ENCODE assay signal across 20 cellular contexts in the genomic region with DNA sequence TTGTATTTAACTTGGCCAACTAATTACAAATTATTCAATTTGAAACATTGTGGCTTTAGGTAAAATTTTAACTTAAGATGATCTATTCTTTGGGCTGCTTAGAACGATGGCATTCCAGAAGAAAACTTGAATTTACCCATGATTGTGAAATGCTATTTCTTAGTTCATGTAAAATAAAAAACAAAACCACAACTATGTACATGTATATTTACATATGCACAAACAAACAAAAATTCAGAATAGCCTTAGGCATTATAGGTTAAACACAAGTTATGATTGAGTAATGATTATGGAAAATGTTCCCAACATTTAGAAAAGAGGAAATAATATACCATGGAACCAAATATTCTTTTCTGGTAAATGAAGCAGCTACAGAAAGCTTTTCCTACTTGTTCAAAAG. TPM values are rescaled to one million over a fixed set of nuclear protein-coding genes. Genes with fewer than 3 reads are reported as not detected.
DNase-seq lines count a peak whose midpoint lies in the region; ATAC-seq and TF ChIP-seq lines count a peak whose summit lies in the region.
"Had no signal": no experiment of that assay in that cellular context is flagged by ENCODE, and none has a peak within 500 bp of the region (broad histone marks: within the 10 kb centered on the region; RNA-seq: fewer than 3 reads in every experiment).

No MANE protein-coding gene starts in this region.

- no peaks in the 10 kb centered on the region for H3K9me2 ChIP-seq in PC-9 (ENCODE audit: insufficient read depth)

- POLR2A ChIA-PET in PC-9 (lab: Charles Lee; ENCODE audit: unreplicated experiment) = no interaction called here

- no peaks in the 10 kb centered on the region for H3K27me3 ChIP-seq in PC-9 (ENCODE audit: insufficient read depth, low read depth)
- H3K27me3 ChIP-seq in neutrophil = no peaks in the 10 kb centered on the region
- H3K27me3 ChIP-seq: BE2C had no signal

- CTCF ChIA-PET in PC-9 (lab: Charles Lee) = interaction anchor here (0.6 kb wide), 1 partner anchor 1296 kb away, joined by 3 read pairs; no protein-coding TSS in a partner anchor

- no peaks in the 10 kb centered on the region for H3K9me3 ChIP-seq in PC-9 (ENCODE audit: insufficient read depth, low read depth)
- no peaks in the 10 kb centered on the region for H3K9me3 ChIP-seq in neutrophil
- H3K9me3 ChIP-seq: BE2C had no signal

- no peak overlapping the region for H2AFZ ChIP-seq in PC-9

- ATAC-seq in GM21526 (IDR thresholded peaks at IDR 0.05; ENCODE audit: low FRiP score, unreplicated experiment) (no peak), HG03469 (IDR thresholded peaks at IDR 0.05; ENCODE audit: unreplicated experiment) (no peak)
- ATAC-seq: HepG2 had no signal

- H3K27ac ChIP-seq in PC-9 (no peak overlapping the region), neutrophil (peak overlapping the region; percentile 100)

- 0 out of 2 replicates have a peak overlapping the region, but pooled peaks have one; percentile 15 for H3K4me2 ChIP-seq in PC-9

- 0 out of 2 replicates have a peak, but pooled peaks cover 4% of the 10 kb centered on the region for H3F3A ChIP-seq in PC-9 (ENCODE audit: insufficient read depth, low read depth)

- H3K4me3 ChIP-seq in PC-9 (no peak overlapping the region), neutrophil (ENCODE audit: low read depth in 1 of 2, low read length in 1 of 2) (no peak overlapping the region)

- intact Hi-C loops in PC-9 (cut with micrococcal nuclease; ENCODE audit: unreplicated experiment) = no loop called here

- DNase-seq in HCEC 1CT (peak; percentile 8), PC-9 (peak in 1 of 2 experiments; percentile 74), fibroblast of gingiva (ENCODE audit: low read depth) (peak; percentile 72), T-helper 9 cell (no peak), DMS53 treated with DMSO at 0.1 percent for 48 hours (lab: John Stamatoyannopoulos, UW; ENCODE audit: unreplicated experiment) (no peak)
- DNase-seq: ACHN; BE2C; C1 segment of cervical spinal cord; CD4-positive, CD25-positive, alpha-beta regulatory T cell; CD8-positive, alpha-beta memory T cell; COR-L47; DMS 273 treated with DMSO at 0.1 percent for 48 hours; DMS53; GDM1; H9; KG1 had no signal

- TF ChIP-seq CTCF in PC-9 (conservative IDR thresholded peaks at IDR 0.05) (no peak), neutrophil (IDR thresholded peaks at IDR 0.05) (no peak)

- H3K79me2 ChIP-seq in PC-9 (ENCODE audit: low read depth) = peaks cover 12% of the 10 kb centered on the region

- H3K4me1 ChIP-seq in PC-9 (replicated peaks; ENCODE audit: insufficient read depth) (peaks cover 24% of the 10 kb centered on the region), neutrophil (ENCODE audit: control insufficient read depth in 1 of 2, insufficient read depth in 1 of 2, low read depth in 1 of 2, low read length in 1 of 2) (peaks cover 77% of the 10 kb centered on the region in 2 experiments)
- H3K4me1 ChIP-seq: BE2C had no signal

- peaks cover 5% of the 10 kb centered on the region; the same call in 1 of the 2 replicates for H4K20me1 ChIP-seq in PC-9 (ENCODE audit: insufficient read depth)

- BruUV-seq in PC-9 (replicated peaks; lab: Mats Ljungman, UMichigan) = no TSS peak

- H3K36me3 ChIP-seq in PC-9 (ENCODE audit: low read depth) (no peaks in the 10 kb centered on the region), neutrophil (no peaks in the 10 kb centered on the region)
- H3K36me3 ChIP-seq: BE2C had no signal

RNA-seq across cellular contexts. Expression of a gene that starts 3.5 kb away (rescaled TPM):
- total RNA-seq in PC-9 (2021) = 44.9 and 73.7 TPM in 2 replicates

Comparison
In these comparisons a context has a peak if more than half of its experiments do, and no peak if none do; other contexts are left out.
1. DNase-seq: peak in HCEC 1CT (single experiment) and fibroblast of gingiva (single experiment); none in T-helper 9 cell (single experiment) and DMS53 treated with DMSO at 0.1 percent for 48 hours (single experiment).